1 cellular context compared by ENCODE assay signal in genomic region chr15:31501074-31501473, GRCh38.
TF ChIP-seq lines count a peak whose summit lies in the region.

No MANE protein-coding gene starts in this region.

TF ChIP-seq in K562, 482 proteins besides CTCF, POLR2A, EP300 and RAD21 (continued from another document):
- peak; percentile 81 for TF ChIP-seq ZBTB40 (IDR thresholded peaks at IDR 0.05)
- TF ChIP-seq ZBTB40 (CRISPR knock-in tag; IDR thresholded peaks at IDR 0.05) = no peak
